Comparison of ENCODE assay signal across 1 cellular context in the genomic region with DNA sequence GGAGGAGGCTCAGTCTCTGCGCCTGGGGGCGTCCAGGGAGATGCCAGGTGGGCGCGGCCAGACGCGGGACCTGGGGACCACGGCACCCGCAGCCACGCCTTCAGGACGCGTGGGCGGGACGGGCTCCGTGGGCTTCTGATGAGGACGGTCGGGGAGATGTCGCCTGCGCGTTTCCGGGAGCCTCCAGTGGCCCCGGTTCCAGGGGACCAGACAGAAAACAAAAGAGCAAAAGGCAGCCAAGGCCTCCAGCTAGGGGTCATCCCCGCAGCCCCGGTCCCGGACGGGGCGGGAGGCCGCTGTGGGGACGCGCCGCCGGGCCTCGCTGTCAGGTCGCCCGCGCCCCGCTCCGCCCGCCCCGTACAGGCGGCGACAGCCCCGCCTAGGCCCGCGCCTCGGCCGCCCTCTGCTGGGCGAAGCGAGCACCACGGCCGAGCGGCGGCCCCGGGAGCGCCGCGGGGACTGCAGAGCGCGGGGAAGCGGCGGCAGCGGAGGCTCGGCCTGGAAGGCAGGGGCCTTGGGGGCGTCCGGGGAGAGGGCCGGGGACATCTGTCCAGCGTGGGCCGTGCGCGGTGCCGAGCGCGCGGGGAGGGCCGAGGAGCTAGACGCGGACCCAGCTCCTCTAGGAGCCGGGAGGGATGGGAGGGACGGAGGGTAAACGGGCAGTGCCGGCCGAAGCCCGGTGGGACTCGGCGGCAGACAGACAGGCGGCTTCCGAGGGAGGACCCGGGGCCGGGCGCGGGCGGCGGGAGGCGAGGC.
A peak's percentile ranks its signal among the peaks of the same experiment; 100 is the strongest.
TF ChIP-seq lines count a peak whose summit lies in the region.

No MANE protein-coding gene starts in this region.

TF ChIP-seq in GM23338, 12 proteins besides CTCF, POLR2A, EP300 and RAD21 (continued from another document):
- TF ChIP-seq, protein P1, sequence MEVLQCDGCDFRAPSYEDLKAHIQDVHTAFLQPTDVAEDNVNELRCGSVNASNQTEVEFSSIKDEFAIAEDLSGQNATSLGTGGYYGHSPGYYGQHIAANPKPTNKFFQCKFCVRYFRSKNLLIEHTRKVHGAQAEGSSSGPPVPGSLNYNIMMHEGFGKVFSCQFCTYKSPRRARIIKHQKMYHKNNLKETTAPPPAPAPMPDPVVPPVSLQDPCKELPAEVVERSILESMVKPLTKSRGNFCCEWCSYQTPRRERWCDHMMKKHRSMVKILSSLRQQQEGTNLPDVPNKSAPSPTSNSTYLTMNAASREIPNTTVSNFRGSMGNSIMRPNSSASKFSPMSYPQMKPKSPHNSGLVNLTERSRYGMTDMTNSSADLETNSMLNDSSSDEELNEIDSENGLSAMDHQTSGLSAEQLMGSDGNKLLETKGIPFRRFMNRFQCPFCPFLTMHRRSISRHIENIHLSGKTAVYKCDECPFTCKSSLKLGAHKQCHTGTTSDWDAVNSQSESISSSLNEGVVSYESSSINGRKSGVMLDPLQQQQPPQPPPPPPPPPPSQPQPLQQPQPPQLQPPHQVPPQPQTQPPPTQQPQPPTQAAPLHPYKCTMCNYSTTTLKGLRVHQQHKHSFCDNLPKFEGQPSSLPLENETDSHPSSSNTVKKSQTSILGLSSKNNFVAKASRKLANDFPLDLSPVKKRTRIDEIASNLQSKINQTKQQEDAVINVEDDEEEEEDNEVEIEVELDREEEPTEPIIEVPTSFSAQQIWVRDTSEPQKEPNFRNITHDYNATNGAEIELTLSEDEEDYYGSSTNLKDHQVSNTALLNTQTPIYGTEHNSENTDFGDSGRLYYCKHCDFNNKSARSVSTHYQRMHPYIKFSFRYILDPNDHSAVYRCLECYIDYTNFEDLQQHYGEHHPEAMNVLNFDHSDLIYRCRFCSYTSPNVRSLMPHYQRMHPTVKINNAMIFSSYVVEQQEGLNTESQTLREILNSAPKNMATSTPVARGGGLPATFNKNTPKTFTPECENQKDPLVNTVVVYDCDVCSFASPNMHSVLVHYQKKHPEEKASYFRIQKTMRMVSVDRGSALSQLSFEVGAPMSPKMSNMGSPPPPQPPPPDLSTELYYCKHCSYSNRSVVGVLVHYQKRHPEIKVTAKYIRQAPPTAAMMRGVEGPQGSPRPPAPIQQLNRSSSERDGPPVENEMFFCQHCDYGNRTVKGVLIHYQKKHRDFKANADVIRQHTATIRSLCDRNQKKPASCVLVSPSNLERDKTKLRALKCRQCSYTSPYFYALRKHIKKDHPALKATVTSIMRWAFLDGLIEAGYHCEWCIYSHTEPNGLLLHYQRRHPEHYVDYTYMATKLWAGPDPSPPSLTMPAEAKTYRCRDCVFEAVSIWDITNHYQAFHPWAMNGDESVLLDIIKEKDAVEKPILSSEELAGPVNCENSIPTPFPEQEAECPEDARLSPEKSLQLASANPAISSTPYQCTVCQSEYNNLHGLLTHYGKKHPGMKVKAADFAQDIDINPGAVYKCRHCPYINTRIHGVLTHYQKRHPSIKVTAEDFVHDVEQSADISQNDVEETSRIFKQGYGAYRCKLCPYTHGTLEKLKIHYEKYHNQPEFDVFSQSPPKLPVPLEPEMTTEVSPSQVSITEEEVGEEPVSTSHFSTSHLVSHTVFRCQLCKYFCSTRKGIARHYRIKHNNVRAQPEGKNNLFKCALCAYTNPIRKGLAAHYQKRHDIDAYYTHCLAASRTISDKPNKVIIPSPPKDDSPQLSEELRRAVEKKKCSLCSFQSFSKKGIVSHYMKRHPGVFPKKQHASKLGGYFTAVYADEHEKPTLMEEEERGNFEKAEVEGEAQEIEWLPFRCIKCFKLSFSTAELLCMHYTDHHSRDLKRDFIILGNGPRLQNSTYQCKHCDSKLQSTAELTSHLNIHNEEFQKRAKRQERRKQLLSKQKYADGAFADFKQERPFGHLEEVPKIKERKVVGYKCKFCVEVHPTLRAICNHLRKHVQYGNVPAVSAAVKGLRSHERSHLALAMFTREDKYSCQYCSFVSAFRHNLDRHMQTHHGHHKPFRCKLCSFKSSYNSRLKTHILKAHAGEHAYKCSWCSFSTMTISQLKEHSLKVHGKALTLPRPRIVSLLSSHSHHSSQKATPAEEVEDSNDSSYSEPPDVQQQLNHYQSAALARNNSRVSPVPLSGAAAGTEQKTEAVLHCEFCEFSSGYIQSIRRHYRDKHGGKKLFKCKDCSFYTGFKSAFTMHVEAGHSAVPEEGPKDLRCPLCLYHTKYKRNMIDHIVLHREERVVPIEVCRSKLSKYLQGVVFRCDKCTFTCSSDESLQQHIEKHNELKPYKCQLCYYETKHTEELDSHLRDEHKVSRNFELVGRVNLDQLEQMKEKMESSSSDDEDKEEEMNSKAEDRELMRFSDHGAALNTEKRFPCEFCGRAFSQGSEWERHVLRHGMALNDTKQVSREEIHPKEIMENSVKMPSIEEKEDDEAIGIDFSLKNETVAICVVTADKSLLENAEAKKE (CRISPR knock-in tag; IDR thresholded peaks at IDR 0.05), result no peak
- no peak for TF ChIP-seq NANOG (IDR thresholded peaks at IDR 0.05; ENCODE audit: borderline replicate concordance)
- TF ChIP-seq ZNF114 (CRISPR knock-in tag; IDR thresholded peaks at IDR 0.05), result no peak
- TF ChIP-seq POLR2AphosphoS5 (IDR thresholded peaks at IDR 0.05; ENCODE audit: low read depth), result 0 out of 2 replicates have a peak, but pooled peaks have one; percentile 24
- TF ChIP-seq CREB1 (CRISPR knock-in tag; IDR thresholded peaks at IDR 0.05; ENCODE audit: low read depth), result no peak
